Comparison of ENCODE assay signal across 20 cellular contexts in genomic region chr1:176638713-176639112, GRCh38.
"Had no signal": no experiment of that assay in that cellular context is flagged by ENCODE, and none has a peak within 500 bp of the region (broad histone marks: within the 10 kb centered on the region; RNA-seq: fewer than 3 reads in every experiment).

No MANE protein-coding gene starts in this region.

- H3K4me1 ChIP-seq: esophagus muscularis mucosa, foreskin keratinocyte, gastroesophageal sphincter, left lung, lower lobe of right lung, pancreas, stomach had no signal

- H3K27ac Mint-ChIP-seq: progenitor cell of endocrine pancreas; stimulated activated effector memory CD8-positive, alpha-beta T cell treated with anti-CD3 and anti-CD28 coated beads, Interleukin-12 subunit alpha, Interleukin-12 subunit beta, amount 100 ng/mL, for 72 hours; type B pancreatic cell had no signal

- H3K27me3 ChIP-seq: esophagus muscularis mucosa, foreskin keratinocyte, gastroesophageal sphincter, left lung, pancreas, stomach, tibial artery had no signal

- DNase-seq: dermis blood vessel endothelial cell; effector memory CD4-positive, alpha-beta T cell; foreskin keratinocyte; left lung; lower lobe of right lung; naive thymus-derived CD8-positive, alpha-beta T cell; occipital lobe; pancreas; stimulated activated CD4-positive, alpha-beta T cell treated with anti-CD3 and anti-CD28 coated beads, Interleukin-2, amount 100 ng/mL, for 24 hours; stimulated activated CD4-positive, alpha-beta T cell treated with anti-CD3 and anti-CD28 coated beads, Interleukin-4, amount 100 ng/mL, for 24 hours; stimulated activated naive CD4-positive, alpha-beta T cell treated with Interleukin-2 at 50 U/mL for 16 hours; stomach; tibial artery had no signal

- H3K4me3 Mint-ChIP-seq: naive thymus-derived CD8-positive, alpha-beta T cell; stimulated activated effector memory CD8-positive, alpha-beta T cell treated with anti-CD3 and anti-CD28 coated beads, Interleukin-12 subunit alpha, Interleukin-12 subunit beta, amount 100 ng/mL, for 72 hours; type B pancreatic cell had no signal

- H3K27ac ChIP-seq: coronary artery, esophagus muscularis mucosa, foreskin keratinocyte, gastroesophageal sphincter, left lung, lower lobe of right lung, pancreas, stomach, tibial artery had no signal

- H3K9me3 Mint-ChIP-seq: type B pancreatic cell had no signal

- H3K4me3 ChIP-seq: coronary artery, esophagus muscularis mucosa, gastroesophageal sphincter, left lung, lower lobe of right lung, pancreas, stomach, tibial artery had no signal

- H3K27me3 Mint-ChIP-seq: progenitor cell of endocrine pancreas had no signal

- H3K4me1 Mint-ChIP-seq: naive thymus-derived CD8-positive, alpha-beta T cell; stimulated activated effector memory CD8-positive, alpha-beta T cell treated with anti-CD3 and anti-CD28 coated beads, Interleukin-12 subunit alpha, Interleukin-12 subunit beta, amount 100 ng/mL, for 72 hours had no signal

- H3K36me3 Mint-ChIP-seq: naive thymus-derived CD8-positive, alpha-beta T cell; stimulated activated effector memory CD8-positive, alpha-beta T cell treated with anti-CD3 and anti-CD28 coated beads, Interleukin-12 subunit alpha, Interleukin-12 subunit beta, amount 100 ng/mL, for 72 hours; type B pancreatic cell had no signal

- H3K9me3 ChIP-seq: esophagus muscularis mucosa, gastroesophageal sphincter, left lung, lower lobe of right lung, pancreas, stomach, tibial artery had no signal

- H3K36me3 ChIP-seq: esophagus muscularis mucosa, gastroesophageal sphincter, left lung, lower lobe of right lung, pancreas, stomach, tibial artery had no signal

- ATAC-seq: foreskin keratinocyte; gastroesophageal sphincter; left lung; lower lobe of right lung; naive thymus-derived CD8-positive, alpha-beta T cell; pancreas; sciatic nerve; stimulated activated effector memory CD8-positive, alpha-beta T cell treated with anti-CD3 and anti-CD28 coated beads, Interleukin-12 subunit alpha, Interleukin-12 subunit beta, amount 100 ng/mL, for 72 hours had no signal
